10 cellular contexts compared by ENCODE assay signal in the genomic region with DNA sequence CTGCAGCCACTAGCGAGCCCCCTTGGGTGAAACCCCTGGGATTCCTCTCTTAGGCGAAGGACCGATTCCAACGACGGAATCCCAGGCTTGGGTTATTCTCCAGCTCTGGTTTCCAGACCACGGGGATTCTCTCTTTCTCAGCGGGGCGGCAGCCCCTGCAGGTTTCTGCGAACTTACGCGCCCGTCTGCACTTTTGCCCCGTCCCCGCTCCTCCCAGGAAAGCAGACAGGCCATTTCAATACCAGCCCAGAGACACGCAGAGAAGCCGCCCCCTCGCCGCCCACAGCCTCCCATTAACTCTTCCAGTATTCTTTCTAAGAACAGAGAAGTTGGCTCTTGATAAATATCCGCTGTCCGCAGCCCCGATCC. TPM values are rescaled to one million over a fixed set of nuclear protein-coding genes. Genes with fewer than 3 reads are reported as not detected.
DNase-seq lines count a peak whose midpoint lies in the region; TF ChIP-seq lines count a peak whose summit lies in the region.
"Had no signal": no experiment of that assay in that cellular context is flagged by ENCODE, and none has a peak within 500 bp of the region (broad histone marks: within the 10 kb centered on the region; RNA-seq: fewer than 3 reads in every experiment).

No MANE protein-coding gene starts in this region.

- H3K4me1 ChIP-seq in iPS-20b (ENCODE audit: insufficient read depth, low read length): no peaks in the 10 kb centered on the region
- H3K4me1 ChIP-seq in CD8-positive, alpha-beta memory T cell (ENCODE audit: insufficient read depth, low read length): no peaks in the 10 kb centered on the region

- H3K9me3 ChIP-seq in iPS-20b (ENCODE audit: insufficient read depth, low read depth, low read length): no peaks in the 10 kb centered on the region
- no peaks in the 10 kb centered on the region for H3K9me3 ChIP-seq in CD8-positive, alpha-beta memory T cell (ENCODE audit: low read length)

- H3K4me3 Mint-ChIP-seq in CD8-positive, alpha-beta memory T cell: peak overlapping the region in 1 of 7 donors; percentile 65

- no peaks in the 10 kb centered on the region for H3K4me1 Mint-ChIP-seq in CD8-positive, alpha-beta memory T cell

- H3K27ac Mint-ChIP-seq in CD8-positive, alpha-beta memory T cell: no peak overlapping the region

- H3K36me3 ChIP-seq in iPS-20b (ENCODE audit: insufficient read depth, low read depth, low read length): no peaks in the 10 kb centered on the region
- no peaks in the 10 kb centered on the region for H3K36me3 ChIP-seq in CD8-positive, alpha-beta memory T cell (ENCODE audit: insufficient read depth, low read length)

- peaks cover 96% of the 10 kb centered on the region for H3K27me3 ChIP-seq in iPS-20b (ENCODE audit: insufficient read depth, low read length)
- H3K27me3 ChIP-seq in CD8-positive, alpha-beta memory T cell (ENCODE audit: insufficient read depth, low read length, poor library complexity, severe bottlenecking): no peaks in the 10 kb centered on the region

- peaks cover under 1 to 16% (median 11%) of the 10 kb centered on the region in 5 donors for H3K9me3 Mint-ChIP-seq in CD8-positive, alpha-beta memory T cell
- H3K9me3 Mint-ChIP-seq: activated naive CD4-positive, alpha-beta T cell treated with anti-CD3 and anti-CD28 coated beads, Interleukin-2, amount 50 U/mL, for 72 hours had no signal

- POLR2A ChIA-PET in CD8-positive, alpha-beta memory T cell (lab: Charles Lee): no interaction called here

- in situ Hi-C loops in GM13976 (cut with MboI; ENCODE audit: low sequenced_read_pairs, unreplicated experiment): loop anchor here (25.0 kb wide), 1 partner anchor 1606 kb away; no protein-coding TSS in a partner anchor

- DNase-seq in GM13976 (ENCODE audit: low spot score) (peak; percentile 37), inferior parietal cortex (ENCODE audit: extremely low spot score) (no peak), NCI-H1436 treated with DMSO at 0.1 percent for 48 hours (lab: John Stamatoyannopoulos, UW) (no peak), NCI-H82 treated with DMSO at 0.1 percent for 48 hours (lab: John Stamatoyannopoulos, UW; ENCODE audit: unreplicated experiment) (no peak)
- DNase-seq in CD8-positive, alpha-beta memory T cell: no peak
- DNase-seq: NCI-H2171 treated with DMSO at 0.1 percent for 48 hours had no signal

- peaks cover 11 to 24% of the 10 kb centered on the region in 2 donors for H3K27me3 Mint-ChIP-seq in CD8-positive, alpha-beta memory T cell

- CTCF ChIA-PET in CD8-positive, alpha-beta memory T cell (lab: Charles Lee): no interaction called here

- H3K36me3 Mint-ChIP-seq in CD8-positive, alpha-beta memory T cell: no peaks in the 10 kb centered on the region

- H3K27ac ChIP-seq in 22Rv1 (peak overlapping the region; percentile 65), iPS-20b (ENCODE audit: low read length) (no peak overlapping the region)
- H3K27ac ChIP-seq in CD8-positive, alpha-beta memory T cell (ENCODE audit: low read depth, low read length): no peak overlapping the region

- H3K4me3 ChIP-seq in WI38 (ENCODE audit: low read depth, low read length): peak overlapping the region; percentile 37
- H3K4me3 ChIP-seq in iPS-20b (ENCODE audit: low read length): peak overlapping the region; percentile 61; the same call in 1 of the 2 replicates
- H3K4me3 ChIP-seq in CD8-positive, alpha-beta memory T cell (ENCODE audit: low read length): no peak overlapping the region

- no peak overlapping the region for H3K9ac ChIP-seq in iPS-20b (ENCODE audit: low read depth, low read length)

- no peak for TF ChIP-seq CTCF in 22Rv1 (IDR thresholded peaks at IDR 0.05)
- no peak for TF ChIP-seq CTCF in GM13976 (IDR thresholded peaks at IDR 0.05; ENCODE audit: borderline replicate concordance, control extremely low read depth, extremely low read depth, insufficient read depth, missing control alignments)
- TF ChIP-seq CTCF in WI38 (IDR thresholded peaks at IDR 0.05; ENCODE audit: low read depth, low read length): no peak

RNA-seq across cellular contexts. Expression of a gene that starts 1.2 kb away (rescaled TPM):
- total RNA-seq in CD8-positive, alpha-beta memory T cell: not detected
- polyA plus RNA-seq in CD8-positive, alpha-beta memory T cell: not detected
- total RNA-seq: activated naive CD4-positive, alpha-beta T cell treated with anti-CD3 and anti-CD28 coated beads, Interleukin-2, amount 50 U/mL, for 72 hours had no signal
